Comparison of ENCODE assay signal across 1 cellular context in genomic region chr10:36555036-36555435, GRCh38.
TF ChIP-seq lines count a peak whose summit lies in the region.

No MANE protein-coding gene starts in this region.

TF ChIP-seq in H1, 55 proteins besides CTCF, POLR2A, EP300 and RAD21 (continued from another document):
- no peak for TF ChIP-seq KDM1A (IDR thresholded peaks at IDR 0.05; ENCODE audit: borderline replicate concordance, low read length)
- no peak for TF ChIP-seq FOSL1 (IDR thresholded peaks at IDR 0.05; ENCODE audit: insufficient read depth, low read depth, low read length)
- TF ChIP-seq SRF (IDR thresholded peaks at IDR 0.05; ENCODE audit: low read depth, low read length) = no peak
- TF ChIP-seq, protein P1, sequence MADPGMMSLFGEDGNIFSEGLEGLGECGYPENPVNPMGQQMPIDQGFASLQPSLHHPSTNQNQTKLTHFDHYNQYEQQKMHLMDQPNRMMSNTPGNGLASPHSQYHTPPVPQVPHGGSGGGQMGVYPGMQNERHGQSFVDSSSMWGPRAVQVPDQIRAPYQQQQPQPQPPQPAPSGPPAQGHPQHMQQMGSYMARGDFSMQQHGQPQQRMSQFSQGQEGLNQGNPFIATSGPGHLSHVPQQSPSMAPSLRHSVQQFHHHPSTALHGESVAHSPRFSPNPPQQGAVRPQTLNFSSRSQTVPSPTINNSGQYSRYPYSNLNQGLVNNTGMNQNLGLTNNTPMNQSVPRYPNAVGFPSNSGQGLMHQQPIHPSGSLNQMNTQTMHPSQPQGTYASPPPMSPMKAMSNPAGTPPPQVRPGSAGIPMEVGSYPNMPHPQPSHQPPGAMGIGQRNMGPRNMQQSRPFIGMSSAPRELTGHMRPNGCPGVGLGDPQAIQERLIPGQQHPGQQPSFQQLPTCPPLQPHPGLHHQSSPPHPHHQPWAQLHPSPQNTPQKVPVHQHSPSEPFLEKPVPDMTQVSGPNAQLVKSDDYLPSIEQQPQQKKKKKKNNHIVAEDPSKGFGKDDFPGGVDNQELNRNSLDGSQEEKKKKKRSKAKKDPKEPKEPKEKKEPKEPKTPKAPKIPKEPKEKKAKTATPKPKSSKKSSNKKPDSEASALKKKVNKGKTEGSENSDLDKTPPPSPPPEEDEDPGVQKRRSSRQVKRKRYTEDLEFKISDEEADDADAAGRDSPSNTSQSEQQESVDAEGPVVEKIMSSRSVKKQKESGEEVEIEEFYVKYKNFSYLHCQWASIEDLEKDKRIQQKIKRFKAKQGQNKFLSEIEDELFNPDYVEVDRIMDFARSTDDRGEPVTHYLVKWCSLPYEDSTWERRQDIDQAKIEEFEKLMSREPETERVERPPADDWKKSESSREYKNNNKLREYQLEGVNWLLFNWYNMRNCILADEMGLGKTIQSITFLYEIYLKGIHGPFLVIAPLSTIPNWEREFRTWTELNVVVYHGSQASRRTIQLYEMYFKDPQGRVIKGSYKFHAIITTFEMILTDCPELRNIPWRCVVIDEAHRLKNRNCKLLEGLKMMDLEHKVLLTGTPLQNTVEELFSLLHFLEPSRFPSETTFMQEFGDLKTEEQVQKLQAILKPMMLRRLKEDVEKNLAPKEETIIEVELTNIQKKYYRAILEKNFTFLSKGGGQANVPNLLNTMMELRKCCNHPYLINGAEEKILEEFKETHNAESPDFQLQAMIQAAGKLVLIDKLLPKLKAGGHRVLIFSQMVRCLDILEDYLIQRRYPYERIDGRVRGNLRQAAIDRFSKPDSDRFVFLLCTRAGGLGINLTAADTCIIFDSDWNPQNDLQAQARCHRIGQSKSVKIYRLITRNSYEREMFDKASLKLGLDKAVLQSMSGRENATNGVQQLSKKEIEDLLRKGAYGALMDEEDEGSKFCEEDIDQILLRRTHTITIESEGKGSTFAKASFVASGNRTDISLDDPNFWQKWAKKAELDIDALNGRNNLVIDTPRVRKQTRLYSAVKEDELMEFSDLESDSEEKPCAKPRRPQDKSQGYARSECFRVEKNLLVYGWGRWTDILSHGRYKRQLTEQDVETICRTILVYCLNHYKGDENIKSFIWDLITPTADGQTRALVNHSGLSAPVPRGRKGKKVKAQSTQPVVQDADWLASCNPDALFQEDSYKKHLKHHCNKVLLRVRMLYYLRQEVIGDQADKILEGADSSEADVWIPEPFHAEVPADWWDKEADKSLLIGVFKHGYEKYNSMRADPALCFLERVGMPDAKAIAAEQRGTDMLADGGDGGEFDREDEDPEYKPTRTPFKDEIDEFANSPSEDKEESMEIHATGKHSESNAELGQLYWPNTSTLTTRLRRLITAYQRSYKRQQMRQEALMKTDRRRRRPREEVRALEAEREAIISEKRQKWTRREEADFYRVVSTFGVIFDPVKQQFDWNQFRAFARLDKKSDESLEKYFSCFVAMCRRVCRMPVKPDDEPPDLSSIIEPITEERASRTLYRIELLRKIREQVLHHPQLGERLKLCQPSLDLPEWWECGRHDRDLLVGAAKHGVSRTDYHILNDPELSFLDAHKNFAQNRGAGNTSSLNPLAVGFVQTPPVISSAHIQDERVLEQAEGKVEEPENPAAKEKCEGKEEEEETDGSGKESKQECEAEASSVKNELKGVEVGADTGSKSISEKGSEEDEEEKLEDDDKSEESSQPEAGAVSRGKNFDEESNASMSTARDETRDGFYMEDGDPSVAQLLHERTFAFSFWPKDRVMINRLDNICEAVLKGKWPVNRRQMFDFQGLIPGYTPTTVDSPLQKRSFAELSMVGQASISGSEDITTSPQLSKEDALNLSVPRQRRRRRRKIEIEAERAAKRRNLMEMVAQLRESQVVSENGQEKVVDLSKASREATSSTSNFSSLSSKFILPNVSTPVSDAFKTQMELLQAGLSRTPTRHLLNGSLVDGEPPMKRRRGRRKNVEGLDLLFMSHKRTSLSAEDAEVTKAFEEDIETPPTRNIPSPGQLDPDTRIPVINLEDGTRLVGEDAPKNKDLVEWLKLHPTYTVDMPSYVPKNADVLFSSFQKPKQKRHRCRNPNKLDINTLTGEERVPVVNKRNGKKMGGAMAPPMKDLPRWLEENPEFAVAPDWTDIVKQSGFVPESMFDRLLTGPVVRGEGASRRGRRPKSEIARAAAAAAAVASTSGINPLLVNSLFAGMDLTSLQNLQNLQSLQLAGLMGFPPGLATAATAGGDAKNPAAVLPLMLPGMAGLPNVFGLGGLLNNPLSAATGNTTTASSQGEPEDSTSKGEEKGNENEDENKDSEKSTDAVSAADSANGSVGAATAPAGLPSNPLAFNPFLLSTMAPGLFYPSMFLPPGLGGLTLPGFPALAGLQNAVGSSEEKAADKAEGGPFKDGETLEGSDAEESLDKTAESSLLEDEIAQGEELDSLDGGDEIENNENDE (IDR thresholded peaks at IDR 0.05; ENCODE audit: insufficient replicate concordance, low read length) = no peak
- TF ChIP-seq JUND (IDR thresholded peaks at IDR 0.05; ENCODE audit: low read length) = no peak
TF ChIP-seq in H1: peak in this region for 0.
